16 cellular contexts compared by ENCODE assay signal in the genomic region with DNA sequence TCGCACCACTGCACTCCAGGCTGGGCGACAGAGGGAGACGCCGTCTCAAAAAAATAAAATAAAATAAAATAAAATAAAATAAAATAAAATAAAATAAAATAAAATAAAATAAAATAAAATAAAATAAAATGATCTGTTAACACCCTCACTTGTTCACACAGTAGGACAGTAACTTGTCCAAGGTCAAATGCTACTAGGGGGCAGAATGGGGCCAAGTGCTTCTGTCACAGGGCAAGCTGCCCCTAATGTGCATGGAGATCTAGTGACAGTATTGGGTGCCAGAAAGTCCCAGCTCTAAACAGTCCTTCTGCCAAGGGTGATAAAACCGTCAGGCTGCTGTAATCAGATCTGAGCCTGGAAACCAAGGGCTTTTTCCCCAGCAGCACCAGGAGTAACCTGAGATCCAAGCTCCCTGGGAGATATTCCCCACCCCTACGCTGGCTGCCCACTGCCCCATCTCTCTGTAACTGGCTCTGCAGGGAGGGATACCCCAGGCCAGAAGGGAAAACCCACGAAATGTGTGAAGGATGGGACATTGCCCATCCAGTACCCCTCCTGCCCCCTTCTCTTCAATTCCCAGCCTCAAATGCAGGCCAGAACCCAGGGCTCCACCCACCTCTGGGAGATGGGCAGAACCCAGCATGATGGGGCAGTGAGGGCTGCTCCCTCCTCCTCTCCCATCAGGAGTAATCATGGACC. TPM values are rescaled to one million over a fixed set of nuclear protein-coding genes. Genes with fewer than 3 reads are reported as not detected.
A peak's percentile ranks its signal among the peaks of the same experiment; 100 is the strongest.
DNase-seq lines count a peak whose midpoint lies in the region; ATAC-seq and TF ChIP-seq lines count a peak whose summit lies in the region.
"Had no signal": no experiment of that assay in that cellular context is flagged by ENCODE, and none has a peak within 500 bp of the region (broad histone marks: within the 10 kb centered on the region; RNA-seq: fewer than 3 reads in every experiment).

No MANE protein-coding gene starts in this region.

- peaks cover 2% of the 10 kb centered on the region for H3K9me3 Mint-ChIP-seq in endodermal cell
- no peaks in the 10 kb centered on the region for H3K9me3 Mint-ChIP-seq in stimulated activated naive B cell treated with anti-CD40 and anti-IgM and Interleukin-4, amounts not matched to agents 10 μg/mL and 1 μg/mL and 100 μg/mL, for 72 hours
- H3K9me3 Mint-ChIP-seq: activated CD4-positive, alpha-beta memory T cell treated with anti-CD3 and anti-CD28 coated beads, Interleukin-2, amount 10 ng/mL, durations not matched to agents 7 days and 5 days had no signal

- H3K36me3 ChIP-seq in endodermal cell (ENCODE audit: control insufficient read depth, insufficient read depth, low read length), result no peaks in the 10 kb centered on the region

- H3K36me3 Mint-ChIP-seq in endodermal cell (ENCODE audit: low read depth), result no peaks in the 10 kb centered on the region
- peaks cover 2 to 13% of the 10 kb centered on the region in 2 donors for H3K36me3 Mint-ChIP-seq in stimulated activated naive B cell treated with anti-CD40 and anti-IgM and Interleukin-4, amounts not matched to agents 10 μg/mL and 1 μg/mL and 100 μg/mL, for 72 hours

- H3K4me3 Mint-ChIP-seq in endodermal cell, result no peak overlapping the region
- no peak overlapping the region for H3K4me3 Mint-ChIP-seq in stimulated activated naive B cell treated with anti-CD40 and anti-IgM and Interleukin-4, amounts not matched to agents 10 μg/mL and 1 μg/mL and 100 μg/mL, for 72 hours
- H3K4me3 Mint-ChIP-seq: activated CD4-positive, alpha-beta memory T cell treated with anti-CD3 and anti-CD28 coated beads, Interleukin-2, amount 10 ng/mL, durations not matched to agents 7 days and 5 days had no signal

- no peak for ATAC-seq in stimulated activated naive B cell treated with anti-CD40 and anti-IgM and Interleukin-4, amounts not matched to agents 10 μg/mL and 1 μg/mL and 100 μg/mL, for 72 hours (replicated peaks)
- no peak for ATAC-seq in GM21447 (IDR thresholded peaks at IDR 0.05; ENCODE audit: unreplicated experiment)
- ATAC-seq: A549 had no signal

- H3K27ac Mint-ChIP-seq in endodermal cell, result no peak overlapping the region
- peak overlapping the region; percentile 1 for H3K27ac Mint-ChIP-seq in stimulated activated naive B cell treated with anti-CD40 and anti-IgM and Interleukin-4, amounts not matched to agents 10 μg/mL and 1 μg/mL and 100 μg/mL, for 72 hours
- H3K27ac Mint-ChIP-seq: activated CD4-positive, alpha-beta memory T cell treated with anti-CD3 and anti-CD28 coated beads, Interleukin-2, amount 10 ng/mL, durations not matched to agents 7 days and 5 days had no signal

- DNase-seq in NCI-H2227 (lab: John Stamatoyannopoulos, UW; ENCODE audit: unreplicated experiment) (peak; percentile 34), NCI-H2227 treated with DMSO at 0.1 percent for 48 hours (lab: John Stamatoyannopoulos, UW) (no peak), NCI-H524 (lab: John Stamatoyannopoulos, UW) (peak; percentile 76 to 94), endodermal cell (peak; percentile 55), HuH-7 (ENCODE audit: low spot score) (no peak), coronary artery (ENCODE audit: low spot score) (no peak)
- no peak for DNase-seq in stimulated activated naive B cell treated with anti-CD40 and anti-IgM and Interleukin-4, amounts not matched to agents 10 μg/mL and 1 μg/mL and 100 μg/mL, for 72 hours
- DNase-seq: activated CD4-positive, alpha-beta memory T cell treated with anti-CD3 and anti-CD28 coated beads, Interleukin-2, amount 10 ng/mL, durations not matched to agents 7 days and 5 days; activated gamma-delta T cell treated with Interleukin-2 at 50 U/mL for 16 hours; COR-L47; MM.1S; trophoblast cell had no signal

- H3K27me3 Mint-ChIP-seq in endodermal cell (ENCODE audit: insufficient read depth), result no peaks in the 10 kb centered on the region
- no peaks in the 10 kb centered on the region for H3K27me3 Mint-ChIP-seq in stimulated activated naive B cell treated with anti-CD40 and anti-IgM and Interleukin-4, amounts not matched to agents 10 μg/mL and 1 μg/mL and 100 μg/mL, for 72 hours

- TF ChIP-seq CTCF in endodermal cell (conservative IDR thresholded peaks at IDR 0.05), result no peak
- no peak for TF ChIP-seq CTCF in coronary artery (IDR thresholded peaks at IDR 0.05)

- peaks cover 6% of the 10 kb centered on the region for H3K4me1 Mint-ChIP-seq in endodermal cell
- peaks cover 0 to 1% of the 10 kb centered on the region in 2 donors for H3K4me1 Mint-ChIP-seq in stimulated activated naive B cell treated with anti-CD40 and anti-IgM and Interleukin-4, amounts not matched to agents 10 μg/mL and 1 μg/mL and 100 μg/mL, for 72 hours
- H3K4me1 Mint-ChIP-seq: activated CD4-positive, alpha-beta memory T cell treated with anti-CD3 and anti-CD28 coated beads, Interleukin-2, amount 10 ng/mL, durations not matched to agents 7 days and 5 days had no signal

- H3K27me3 ChIP-seq in endodermal cell (ENCODE audit: control insufficient read depth, insufficient read depth, low read length, poor library complexity, severe bottlenecking), result no peaks in the 10 kb centered on the region
- H3K27me3 ChIP-seq: hepatocyte had no signal

- no peak overlapping the region for H3K9ac ChIP-seq in endodermal cell (ENCODE audit: extremely low read depth, low read length, poor library complexity, severe bottlenecking)

- no peak overlapping the region for H3K27ac ChIP-seq in endodermal cell (ENCODE audit: low read depth, low read length)
- H3K27ac ChIP-seq in coronary artery, result no peak overlapping the region
- H3K27ac ChIP-seq: A549, hepatocyte had no signal

- H3K4me1 ChIP-seq in endodermal cell (ENCODE audit: control insufficient read depth, insufficient read depth, low read length), result no peaks in the 10 kb centered on the region
- H3K4me1 ChIP-seq: A549 had no signal

- H3K4me3 ChIP-seq in endodermal cell (ENCODE audit: low read length) (no peak overlapping the region), coronary artery (no peak overlapping the region)
- H3K4me3 ChIP-seq: A549, hepatocyte, lung had no signal

- no peaks in the 10 kb centered on the region for H3K9me3 ChIP-seq in endodermal cell (ENCODE audit: control insufficient read depth, low read length)
- H3K9me3 ChIP-seq: A549 had no signal

- 50 to 75% methylated on average over 1 to 4 of the region's 7 CpGs for WGBS in endodermal cell (ENCODE audit: insufficient coverage in 1 of 2, insufficient read length in 1 of 2), 2 experiments

RNA-seq across cellular contexts. Expression of gene ELK4, which starts 16.6 kb away (rescaled TPM):
- total RNA-seq in endodermal cell, result 10 to 100 TPM; 29.6 to 41.6 TPM
- 10.4 TPM for polyA plus RNA-seq in endodermal cell (2013, experiment 1 of 2)
- 12.1 TPM for polyA plus RNA-seq in endodermal cell (2013, experiment 2 of 2)

RNA-seq across cellular contexts. Expression of gene SLC45A3, which starts 31.9 kb away (rescaled TPM):
- 10 to 100 TPM in 1 of 2 donors, 1 to 10 TPM in 1; 7.9 to 10.2 TPM for total RNA-seq in endodermal cell
- 22.4 TPM for polyA plus RNA-seq in endodermal cell (2013, experiment 1 of 2)
- 17.5 TPM for polyA plus RNA-seq in endodermal cell (2013, experiment 2 of 2)

Comparison
In these comparisons a context has a peak if more than half of its experiments do, and no peak if none do; other contexts are left out.
1. DNase-seq: peak in NCI-H2227 (single experiment), NCI-H524 (2 of 2) and endodermal cell (single experiment); none in NCI-H2227 treated with DMSO at 0.1 percent for 48 hours (single experiment), stimulated activated naive B cell treated with anti-CD40 and anti-IgM and Interleukin-4, amounts not matched to agents 10 μg/mL and 1 μg/mL and 100 μg/mL, for 72 hours (single experiment), HuH-7 (single experiment) and coronary artery (single experiment).